Comparison of ENCODE assay signal across 8 cellular contexts in the genomic region with DNA sequence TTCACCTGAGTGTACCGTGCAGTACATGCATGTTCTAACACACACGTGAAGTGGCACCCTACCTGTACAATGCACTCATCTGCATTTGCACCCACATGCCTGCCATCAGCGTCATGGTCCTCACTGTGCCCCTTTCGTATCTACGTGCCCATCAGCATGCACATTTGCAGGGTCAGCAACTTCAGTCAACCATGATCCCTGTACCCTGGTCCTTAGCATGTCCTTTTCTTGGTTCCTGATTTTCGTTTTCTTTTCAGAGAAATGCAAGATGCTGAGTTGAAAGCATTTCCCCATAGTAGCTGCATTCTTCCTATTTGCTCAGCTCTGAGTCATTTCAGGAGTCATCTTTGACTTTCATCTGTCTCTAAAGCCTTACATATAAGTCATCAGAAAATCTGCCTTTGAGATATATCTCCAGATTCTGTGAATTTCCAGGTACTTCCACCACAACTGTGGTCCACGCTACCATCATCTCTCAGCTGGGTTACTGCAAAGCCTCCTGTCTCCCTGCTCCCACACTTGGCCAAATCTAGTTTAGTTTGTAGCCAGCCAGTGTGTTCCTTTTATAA. TPM values are rescaled to one million over a fixed set of nuclear protein-coding genes. Genes with fewer than 3 reads are reported as not detected.
DNase-seq lines count a peak whose midpoint lies in the region; ATAC-seq, FAIRE-seq and TF ChIP-seq lines count a peak whose summit lies in the region.

No MANE protein-coding gene starts in this region.

- no peaks in the 10 kb centered on the region for H3K9me3 ChIP-seq in esophagus muscularis mucosa

- no peak for TF ChIP-seq EP300 in esophagus muscularis mucosa (IDR thresholded peaks at IDR 0.05)

- intact Hi-C loops in esophagus muscularis mucosa (cut with DNase I), result no loop called here

- peaks cover 0 to 6% (median under 1%) of the 10 kb centered on the region in 4 donors for H3K4me1 ChIP-seq in esophagus muscularis mucosa

- FAIRE-seq in RCC 7860 (lab: Jason Lieb, UNC), result peak; percentile 40

- ATAC-seq in GM19023 (IDR thresholded peaks at IDR 0.05; ENCODE audit: unreplicated experiment) (peak; percentile 93), HG02678 (IDR thresholded peaks at IDR 0.05; ENCODE audit: unreplicated experiment) (peak; percentile 95)

- H3K36me3 ChIP-seq in esophagus muscularis mucosa, result no peaks in the 10 kb centered on the region

- no peak for TF ChIP-seq CTCF in esophagus muscularis mucosa (IDR thresholded peaks at IDR 0.05)

- 86% methylated on average over 7 of the region's 7 CpGs for WGBS in esophagus muscularis mucosa

- DNase-seq in RCC 7860 (ENCODE audit: low spot score), result peak; percentile 59
- peak; percentile 10 for DNase-seq in kidney glomerular epithelial cell (lab: John Stamatoyannopoulos, UW)
- no peak for DNase-seq in esophagus muscularis mucosa (ENCODE audit: extremely low spot score)
- no peak for DNase-seq in NCI-H345 treated with DMSO at 0.1 percent for 48 hours (lab: John Stamatoyannopoulos, UW; ENCODE audit: unreplicated experiment)
- no peak for DNase-seq in COLO668 (lab: John Stamatoyannopoulos, UW; ENCODE audit: unreplicated experiment)
- DNase-seq in GOT3 (lab: John Stamatoyannopoulos, UW), result no peak

- no peak for TF ChIP-seq POLR2A in esophagus muscularis mucosa (IDR thresholded peaks at IDR 0.05; ENCODE audit: low read depth)

- no peak overlapping the region for H3K27ac ChIP-seq in esophagus muscularis mucosa (replicated peaks in 1 of 4)

- no peaks in the 10 kb centered on the region for H3K27me3 ChIP-seq in esophagus muscularis mucosa

- H3K4me3 ChIP-seq in esophagus muscularis mucosa, result no peak overlapping the region

RNA-seq across cellular contexts. Expression of a gene that starts 14.7 kb away (rescaled TPM):
- 100 to 1,000 TPM in 1 of 4 donors, 10 to 100 TPM in 3; 73.7 to 113 (median 93.1) TPM for total RNA-seq in esophagus muscularis mucosa

Comparison
In these comparisons a context has a peak if more than half of its experiments do, and no peak if none do; other contexts are left out.
1. DNase-seq: peak in RCC 7860 (single experiment) and kidney glomerular epithelial cell (single experiment); none in esophagus muscularis mucosa (single experiment), NCI-H345 treated with DMSO at 0.1 percent for 48 hours (single experiment), COLO668 (single experiment) and GOT3 (single experiment).